ENCODE assay signal across 26 cellular contexts in the genomic region with DNA sequence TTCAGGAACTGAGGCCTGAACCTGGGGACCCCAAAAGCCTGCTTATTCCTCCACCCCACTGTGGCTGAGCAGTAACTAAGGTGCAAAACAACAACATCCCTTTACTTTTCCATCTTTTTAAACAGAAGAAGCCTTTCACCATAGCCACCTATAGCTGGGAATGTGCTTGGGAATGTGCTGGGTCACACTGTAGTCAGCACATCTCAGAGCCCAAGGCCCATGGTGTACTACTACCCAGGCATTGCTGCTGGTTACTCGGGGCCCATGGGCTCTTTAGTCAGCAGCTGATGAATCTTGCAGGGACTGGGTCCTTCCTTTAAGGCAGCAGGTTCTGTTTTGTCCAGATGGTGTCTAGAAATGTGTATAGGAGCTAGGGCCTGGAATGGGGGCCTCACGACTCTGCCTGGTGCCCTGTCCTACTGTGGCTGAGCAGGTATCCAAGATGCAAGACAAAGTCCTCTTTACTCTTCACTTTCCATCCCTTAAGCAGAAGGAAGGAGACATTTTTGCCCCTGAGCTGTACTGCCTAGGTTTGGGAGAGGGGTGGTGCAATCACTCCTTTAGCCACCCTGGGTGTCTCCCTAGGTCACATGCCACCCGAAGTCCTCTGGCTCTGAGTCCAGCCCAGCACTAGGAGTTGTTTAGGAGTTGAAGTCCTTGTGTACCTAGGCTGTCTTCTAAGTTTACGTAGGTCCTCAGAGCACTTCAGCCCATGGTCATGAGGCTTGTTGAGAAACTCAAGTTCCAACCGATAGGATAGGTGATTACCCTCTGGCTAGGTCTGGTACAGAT.
A peak's percentile ranks its signal among the peaks of the same experiment; 100 is the strongest.
DNase-seq lines count a peak whose midpoint lies in the region; ATAC-seq, FAIRE-seq and TF ChIP-seq lines count a peak whose summit lies in the region.
"Had no signal": no experiment of that assay in that cellular context is flagged by ENCODE, and none has a peak within 500 bp of the region (broad histone marks: within the 10 kb centered on the region; RNA-seq: fewer than 3 reads in every experiment).

No MANE protein-coding gene starts in this region.

- no peak for ATAC-seq in activated naive CD8-positive, alpha-beta T cell treated with anti-CD3 and anti-CD28 coated beads, Interleukin-2, amount 10 ng/mL, durations not matched to agents 7 days and 5 days (ENCODE audit: low read depth)
- ATAC-seq in HepG2 (peak; percentile 77), upper lobe of right lung (peak; percentile 91)
- ATAC-seq: left ventricle myocardium superior had no signal

- no peak for TF ChIP-seq RAD21 in HepG2 (CRISPR knock-in tag; IDR thresholded peaks at IDR 0.05)

- no peaks in the 10 kb centered on the region for H3K27me3 Mint-ChIP-seq in activated naive CD8-positive, alpha-beta T cell treated with anti-CD3 and anti-CD28 coated beads, Interleukin-2, amount 10 ng/mL, durations not matched to agents 7 days and 5 days
- no peaks in the 10 kb centered on the region for H3K27me3 Mint-ChIP-seq in activated naive CD8-positive, alpha-beta T cell treated with anti-CD3 and anti-CD28 coated beads for 36 hours
- H3K27me3 Mint-ChIP-seq: activated T-cell treated with anti-CD3 and anti-CD28 coated beads, Interleukin-2, amount 50 U/mL, for 24 hours; CD4-positive, alpha-beta memory T cell had no signal

- CTCF ChIA-PET in HepG2 (lab: Yijun Ruan, JAX; ENCODE audit: low intra/inter-chr PET ratio, low total read pairs): no interaction called here

- H3K9me3 ChIP-seq in HepG2 (ENCODE audit: low read length): no peaks in the 10 kb centered on the region
- no peaks in the 10 kb centered on the region for H3K9me3 ChIP-seq in upper lobe of right lung
- no peaks in the 10 kb centered on the region for H3K9me3 ChIP-seq in suprapubic skin
- H3K9me3 ChIP-seq: ascending aorta, HAP-1, heart left ventricle, prostate gland had no signal

- TF ChIP-seq POLR2A in HepG2 (IDR thresholded peaks at IDR 0.05; ENCODE audit: insufficient read depth in 1 of 2, low read depth in 2 of 2, low read length in 2 of 2) (no peak), suprapubic skin (IDR thresholded peaks at IDR 0.05) (no peak)

- H3K79me2 ChIP-seq in HepG2 (ENCODE audit: insufficient read depth, low read length): no peaks in the 10 kb centered on the region

- POLR2A ChIA-PET in activated naive CD8-positive, alpha-beta T cell treated with anti-CD3 and anti-CD28 coated beads, Interleukin-2, amount 10 ng/mL, durations not matched to agents 7 days and 5 days (lab: Charles Lee): no interaction called here
- POLR2A ChIA-PET in HepG2 (lab: Yijun Ruan, JAX): no interaction called here

- FAIRE-seq in HepG2 (lab: Jason Lieb, UNC): no peak

- peak overlapping the region; percentile 8 for H3K4me3 Mint-ChIP-seq in activated naive CD8-positive, alpha-beta T cell treated with anti-CD3 and anti-CD28 coated beads, Interleukin-2, amount 10 ng/mL, durations not matched to agents 7 days and 5 days
- no peak overlapping the region for H3K4me3 Mint-ChIP-seq in activated naive CD8-positive, alpha-beta T cell treated with anti-CD3 and anti-CD28 coated beads for 36 hours
- H3K4me3 Mint-ChIP-seq: activated T-cell treated with anti-CD3 and anti-CD28 coated beads, Interleukin-2, amount 50 U/mL, for 24 hours; CD4-positive, alpha-beta memory T cell had no signal

- WGBS in HepG2 (ENCODE audit: low lambda C conversion rate): 93% methylated on average over 5 of the region's 5 CpGs
- WGBS in suprapubic skin: 100% methylated on average over 5 of the region's 5 CpGs

- TF ChIP-seq EP300 in HepG2 (IDR thresholded peaks at IDR 0.05; ENCODE audit: low read depth in 2 of 2, low read length in 2 of 2) (no peak), HepG2 (CRISPR knock-in tag; IDR thresholded peaks at IDR 0.05; ENCODE audit: borderline replicate concordance) (no peak), suprapubic skin (IDR thresholded peaks at IDR 0.05) (no peak)

- TF ChIP-seq CTCF in HepG2 (CRISPR knock-in tag; IDR thresholded peaks at IDR 0.05): no peak
- TF ChIP-seq CTCF in upper lobe of right lung (IDR thresholded peaks at IDR 0.05): no peak
- TF ChIP-seq CTCF in suprapubic skin (IDR thresholded peaks at IDR 0.05): no peak

- DNase-seq in activated naive CD8-positive, alpha-beta T cell treated with anti-CD3 and anti-CD28 coated beads, Interleukin-2, amount 10 ng/mL, durations not matched to agents 7 days and 5 days: no peak
- no peak for DNase-seq in activated naive CD8-positive, alpha-beta T cell treated with anti-CD3 and anti-CD28 coated beads for 36 hours
- peak; percentile 8 for DNase-seq in OCI-M1 (lab: John Stamatoyannopoulos, UW)
- DNase-seq in HepG2 (ENCODE audit: low spot score): no peak
- DNase-seq in upper lobe of right lung: no peak
- DNase-seq in T-helper 9 cell: no peak
- no peak for DNase-seq in cortex of kidney (lab: John Stamatoyannopoulos, UW)
- DNase-seq in suprapubic skin (ENCODE audit: low spot score in 2 of 2): no peak
- DNase-seq: activated CD4-positive, alpha-beta T cell treated with anti-CD3 and anti-CD28 coated beads, Interleukin-2, amount 50 U/mL, for 48 hours; activated naive CD4-positive, alpha-beta T cell treated with Interleukin-2 at 50 U/mL for 16 hours; activated T-cell treated with anti-CD3 and anti-CD28 coated beads, Interleukin-2, amount 50 U/mL, for 24 hours; CD4-positive, alpha-beta memory T cell; central memory CD4-positive, alpha-beta T cell; dorsolateral prefrontal cortex; heart left ventricle; left ventricle myocardium superior; NCI-H1092; NCI-H2029 treated with DMSO at 0.1 percent for 48 hours; NCI-H226; NCI-H82; Right ventricle myocardium superior had no signal

- H3K27me3 ChIP-seq in HepG2 (ENCODE audit: control insufficient read depth in 1 of 2, insufficient read depth in 2 of 2, low read length in 2 of 2) (no peaks in the 10 kb centered on the region), upper lobe of right lung (no peaks in the 10 kb centered on the region), suprapubic skin (no peaks in the 10 kb centered on the region)
- H3K27me3 ChIP-seq: ascending aorta, dorsolateral prefrontal cortex, heart left ventricle had no signal

- no peak overlapping the region for H3K4me2 ChIP-seq in HepG2 (ENCODE audit: low read depth, low read length)
- H3K4me2 ChIP-seq: KMS-11 had no signal

- no TSS peak for BruUV-seq in HepG2 (replicated peaks; lab: Mats Ljungman, UMichigan)

- H3K27ac ChIP-seq in HepG2 (ENCODE audit: extremely low read length, insufficient read depth, low read length) (no peak overlapping the region), upper lobe of right lung (no peak overlapping the region), suprapubic skin (no peak overlapping the region)
- H3K27ac ChIP-seq: ascending aorta, dorsolateral prefrontal cortex, KMS-11, prostate gland, VCaP had no signal

- H3K36me3 ChIP-seq in HepG2 (replicated peaks in 1 of 2; ENCODE audit: control insufficient read depth in 1 of 2, insufficient read depth in 2 of 2, low read length in 2 of 2) (peaks cover 0 to 24% of the 10 kb centered on the region in 2 experiments; a peak in 4 of 5 replicates), upper lobe of right lung (no peaks in the 10 kb centered on the region), suprapubic skin (no peaks in the 10 kb centered on the region)
- H3K36me3 ChIP-seq: ascending aorta, prostate gland had no signal

- peaks cover 10% of the 10 kb centered on the region for H3K4me1 Mint-ChIP-seq in activated naive CD8-positive, alpha-beta T cell treated with anti-CD3 and anti-CD28 coated beads, Interleukin-2, amount 10 ng/mL, durations not matched to agents 7 days and 5 days
- peaks cover 6% of the 10 kb centered on the region for H3K4me1 Mint-ChIP-seq in activated naive CD8-positive, alpha-beta T cell treated with anti-CD3 and anti-CD28 coated beads for 36 hours

- H3K9ac ChIP-seq in HepG2 (ENCODE audit: insufficient read depth, low read depth, low read length): no peak overlapping the region
- H3K9ac ChIP-seq: KMS-11 had no signal

- H3K9me3 Mint-ChIP-seq in activated naive CD8-positive, alpha-beta T cell treated with anti-CD3 and anti-CD28 coated beads, Interleukin-2, amount 10 ng/mL, durations not matched to agents 7 days and 5 days: no peaks in the 10 kb centered on the region
- no peaks in the 10 kb centered on the region for H3K9me3 Mint-ChIP-seq in activated naive CD8-positive, alpha-beta T cell treated with anti-CD3 and anti-CD28 coated beads for 36 hours
- H3K9me3 Mint-ChIP-seq: activated T-cell treated with anti-CD3 and anti-CD28 coated beads, Interleukin-2, amount 50 U/mL, for 24 hours; CD4-positive, alpha-beta memory T cell had no signal

- H3K4me1 ChIP-seq in HepG2 (ENCODE audit: insufficient read depth, low read length) (no peaks in the 10 kb centered on the region), upper lobe of right lung (peaks cover 10% of the 10 kb centered on the region), suprapubic skin (peaks cover 6% of the 10 kb centered on the region)
- H3K4me1 ChIP-seq: ascending aorta, prostate gland had no signal

- H3K4me3 ChIP-seq in HepG2 (replicated peaks in 1 of 3; ENCODE audit: insufficient read depth in 1 of 3, low read depth in 2 of 3, low read length in 3 of 3) (no peak overlapping the region), upper lobe of right lung (no peak overlapping the region), suprapubic skin (no peak overlapping the region)
- H3K4me3 ChIP-seq: ascending aorta, dorsolateral prefrontal cortex, HAP-1, heart left ventricle, prostate gland had no signal

- H4K20me1 ChIP-seq in HepG2 (ENCODE audit: insufficient read depth, low read length): no peaks in the 10 kb centered on the region; the same call in 1 of the 2 replicates

- H2AFZ ChIP-seq in HepG2 (ENCODE audit: low read length): no peak overlapping the region

- intact Hi-C loops in HepG2 (cut with micrococcal nuclease; ENCODE audit: unreplicated experiment) (no loop called here), upper lobe of right lung (cut with DNase I) (no loop called here)

- peak overlapping the region; percentile 80 for H3K27ac Mint-ChIP-seq in activated naive CD8-positive, alpha-beta T cell treated with anti-CD3 and anti-CD28 coated beads, Interleukin-2, amount 10 ng/mL, durations not matched to agents 7 days and 5 days
- no peak overlapping the region for H3K27ac Mint-ChIP-seq in activated naive CD8-positive, alpha-beta T cell treated with anti-CD3 and anti-CD28 coated beads for 36 hours

- peaks cover 16% of the 10 kb centered on the region for H3K36me3 Mint-ChIP-seq in activated naive CD8-positive, alpha-beta T cell treated with anti-CD3 and anti-CD28 coated beads, Interleukin-2, amount 10 ng/mL, durations not matched to agents 7 days and 5 days
- peaks cover 7% of the 10 kb centered on the region for H3K36me3 Mint-ChIP-seq in activated naive CD8-positive, alpha-beta T cell treated with anti-CD3 and anti-CD28 coated beads for 36 hours

- in situ Hi-C loops in HepG2 (cut with HindIII; ENCODE audit: extremely low pct_ligation_motif_present, low pct_unique_long_range_greater_than_20kb): no loop called here

TF ChIP-seq in HepG2, 621 proteins besides CTCF, POLR2A, EP300 and RAD21 (continues in another document):
- TF ChIP-seq MAFK (conservative IDR thresholded peaks at IDR 0.05 in 1 of 2, IDR thresholded peaks at IDR 0.05 in 1 of 2; ENCODE audit: low read length in 2 of 2) (0 out of 4 replicates have a peak, but pooled peaks of 1 of the 2 experiments have one; percentile 26), MAFG (CRISPR knock-in tag; IDR thresholded peaks at IDR 0.05) (peak; percentile 63; the same call in 1 of the 2 replicates), ZNF225 (CRISPR knock-in tag; IDR thresholded peaks at IDR 0.05) (no peak), MEIS2 (CRISPR knock-in tag; IDR thresholded peaks at IDR 0.05) (no peak)
